10 cellular contexts compared by ENCODE assay signal in the genomic region with DNA sequence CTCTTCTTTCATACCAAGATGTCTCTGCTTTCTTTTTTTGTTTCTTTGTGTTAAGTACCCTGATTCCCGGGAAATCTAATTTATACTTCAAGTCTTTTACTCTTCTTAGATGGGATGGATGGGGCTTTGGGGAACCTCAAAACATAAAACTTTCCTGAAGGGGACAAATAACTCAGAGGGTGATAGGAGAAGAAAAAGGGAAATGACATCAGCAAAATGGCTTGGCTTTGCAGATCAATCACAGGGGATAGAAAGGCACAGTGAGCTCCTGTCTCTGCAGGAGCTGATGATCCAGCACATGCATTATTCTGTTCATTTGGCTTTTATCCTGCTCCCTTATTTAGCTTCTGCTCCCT. TPM values are rescaled to one million over a fixed set of nuclear protein-coding genes. Genes with fewer than 3 reads are reported as not detected.
DNase-seq lines count a peak whose midpoint lies in the region; ATAC-seq, FAIRE-seq and TF ChIP-seq lines count a peak whose summit lies in the region.
"Had no signal": no experiment of that assay in that cellular context is flagged by ENCODE, and none has a peak within 500 bp of the region (broad histone marks: within the 10 kb centered on the region; RNA-seq: fewer than 3 reads in every experiment).

No MANE protein-coding gene starts in this region.

- peak overlapping the region; percentile 99 for H3K27ac Mint-ChIP-seq in neural crest cell (ENCODE audit: unreplicated experiment)

- no peaks in the 10 kb centered on the region for H3K27me3 ChIP-seq in IMR-90 (ENCODE audit: control insufficient read depth, insufficient read depth, low read length)

- H3K4me3 ChIP-seq in IMR-90 (ENCODE audit: insufficient read depth, low read depth, low read length) = no peak overlapping the region

- in situ Hi-C loops in IMR-90 (cut with MboI; ENCODE audit: low sequenced_read_pairs) = no loop called here

- no peak overlapping the region for H2BK5ac ChIP-seq in IMR-90 (ENCODE audit: low read depth, low read length, poor library complexity, severe bottlenecking)

- no TSS peak for BruUV-seq in IMR-90 (replicated peaks; lab: Mats Ljungman, UMichigan)

- TF ChIP-seq POLR2A in IMR-90 (IDR thresholded peaks at IDR 0.05; ENCODE audit: low read depth, low read length) (no peak), H54 (IDR thresholded peaks at IDR 0.05; ENCODE audit: low read depth, low read length) (no peak)

- peak overlapping the region; percentile 64 for H3K4me2 ChIP-seq in IMR-90 (ENCODE audit: low read depth, low read length)

- H3K18ac ChIP-seq in IMR-90 (ENCODE audit: low read depth, low read length) = no peak overlapping the region

- no peaks in the 10 kb centered on the region for H4K20me1 ChIP-seq in IMR-90 (ENCODE audit: insufficient read depth, low read length)

- peak overlapping the region; percentile 17 for H2AK9ac ChIP-seq in IMR-90 (replicated peaks; ENCODE audit: low read depth, low read length, poor library complexity)

- no peaks in the 10 kb centered on the region for H3K9me3 ChIP-seq in IMR-90 (ENCODE audit: control insufficient read depth, insufficient read depth, low read length)

- no peaks in the 10 kb centered on the region for H3K36me3 ChIP-seq in IMR-90 (ENCODE audit: control insufficient read depth, insufficient read depth, low read length)

- H4K8ac ChIP-seq in IMR-90 (ENCODE audit: low read depth in 2 of 2, low read length in 2 of 2) = peak overlapping the region in 1 of 2 experiments; percentile 84; a peak in 2 of 4 replicates

- H3K27ac ChIP-seq in C4-2B (no peak overlapping the region), IMR-90 (ENCODE audit: insufficient read depth, low read length) (no peak overlapping the region), caudate nucleus (ENCODE audit: low read depth, low read length) (peak overlapping the region; percentile 68)

- H3K27me3 Mint-ChIP-seq in neural crest cell (ENCODE audit: low read depth) = no peaks in the 10 kb centered on the region

- no peaks in the 10 kb centered on the region for H3K9me3 Mint-ChIP-seq in neural crest cell

- H2BK120ac ChIP-seq in IMR-90 (ENCODE audit: low read depth, low read length) = peak overlapping the region; percentile 57; the same call in 1 of the 2 replicates

- CTCF ChIA-PET in IMR-90 (lab: Yijun Ruan, JAX) = interaction anchor here (0.5 to 2.2 kb wide), 11 partner anchors 11 to 315 kb away, joined by 3 to 31 read pairs (median 4); a partner anchor contains a TSS

- ATAC-seq in IMR-90 (ENCODE audit: low read depth) (no peak; the same call in 1 of the 2 replicates), GM19023 (IDR thresholded peaks at IDR 0.05; ENCODE audit: unreplicated experiment) (no peak), GM21825 (IDR thresholded peaks at IDR 0.05; ENCODE audit: unreplicated experiment) (no peak)

- FAIRE-seq in H54 (lab: Jason Lieb, UNC) = no peak
- FAIRE-seq: small intestine had no signal

- peak overlapping the region; percentile 83 for H2AFZ ChIP-seq in IMR-90 (replicated peaks; ENCODE audit: low read length, poor library complexity)

- peak overlapping the region; percentile 31; the same call in 1 of the 2 replicates for H3K9ac ChIP-seq in IMR-90 (ENCODE audit: low read depth, low read length)

- no CpG with 5 or more reads among the region's 1 CpG for WGBS in IMR-90 (ENCODE audit: extremely low coverage in 2 of 2, insufficient read length in 1 of 2), 2 experiments

- no peak overlapping the region; the same call in 1 of the 2 replicates for H2AK5ac ChIP-seq in IMR-90 (ENCODE audit: low read depth, low read length)

- H2BK20ac ChIP-seq in IMR-90 (ENCODE audit: low read depth, low read length) = peak overlapping the region; percentile 41; the same call in 1 of the 2 replicates

- intact Hi-C loops in IMR-90 (cut with micrococcal nuclease) = loop anchor here (1.0 to 5.0 kb wide), 2 partner anchors 25 to 306 kb away; no protein-coding TSS in a partner anchor

- H2BK15ac ChIP-seq in IMR-90 (ENCODE audit: low read depth, low read length) = no peak overlapping the region; the same call in 2 of the 3 replicates

- TF ChIP-seq CTCF in C4-2B (conservative IDR thresholded peaks at IDR 0.05) (peak; percentile 58), IMR-90 (conservative IDR thresholded peaks at IDR 0.05; ENCODE audit: low read depth, low read length) (no peak), neural crest cell (conservative IDR thresholded peaks at IDR 0.05) (no peak)

- H3K56ac ChIP-seq in IMR-90 (ENCODE audit: extremely low read depth, insufficient read depth, low read length) = no peak overlapping the region

- no peak for DNase-seq in IMR-90
- DNase-seq in caudate nucleus (lab: John Stamatoyannopoulos, UW) = no peak
- no peak for DNase-seq in neural crest cell (ENCODE audit: low read depth, low spot score)
- DNase-seq in putamen (ENCODE audit: low spot score) = no peak
- no peak for DNase-seq in H54 (ENCODE audit: insufficient read length, low spot score)
- DNase-seq: SIG-M5 had no signal

- peak overlapping the region; percentile 92 for H3K4me3 Mint-ChIP-seq in neural crest cell

- POLR2A ChIA-PET in IMR-90 (lab: Charles Lee; ENCODE audit: unreplicated experiment) = interaction anchor here (1.0 to 1.2 kb wide), 2 partner anchors 16 to 260 kb away, joined by 5 to 6 read pairs; a partner anchor contains a TSS

- no peak for TF ChIP-seq RAD21 in IMR-90 (IDR thresholded peaks at IDR 0.05; ENCODE audit: low read length)

- H3K4me1 ChIP-seq in IMR-90 (ENCODE audit: control insufficient read depth, insufficient read depth, low read length) = peaks cover 24% of the 10 kb centered on the region

- peaks cover 3% of the 10 kb centered on the region; the same call in 1 of the 2 replicates for H3K9me1 ChIP-seq in IMR-90 (ENCODE audit: insufficient read depth, low read length)

- dilution Hi-C loops in IMR-90 (cut with HindIII; ENCODE audit: low sequenced_read_pairs, unreplicated experiment) = no loop called here

- peak overlapping the region; percentile 79 for H3K4ac ChIP-seq in IMR-90 (ENCODE audit: low read depth, low read length)

- H3K14ac ChIP-seq in IMR-90 (replicated peaks; ENCODE audit: low read depth, low read length) = peak overlapping the region; percentile 72; the same call in 1 of the 2 replicates

- peak overlapping the region; percentile 60 for H3K23ac ChIP-seq in IMR-90 (ENCODE audit: low read depth, low read length)

- H3K79me1 ChIP-seq in IMR-90 (ENCODE audit: low read depth in 1 of 2, low read length in 2 of 2) = no peaks in the 10 kb centered on the region

- no peaks in the 10 kb centered on the region for H3K36me3 Mint-ChIP-seq in neural crest cell (ENCODE audit: low read depth)

- H4K91ac ChIP-seq in IMR-90 (ENCODE audit: insufficient read depth, low read depth, low read length) = no peak overlapping the region

- peaks cover 57% of the 10 kb centered on the region for H3K4me1 Mint-ChIP-seq in neural crest cell

- H4K5ac ChIP-seq in IMR-90 (ENCODE audit: low read depth, low read length) = no peak overlapping the region

TF ChIP-seq in IMR-90, 13 proteins besides CTCF, POLR2A, EP300 and RAD21:
- TF ChIP-seq MXI1 (IDR thresholded peaks at IDR 0.05; ENCODE audit: borderline replicate concordance, low read depth, low read length) (no peak), CHD1 (IDR thresholded peaks at IDR 0.05; ENCODE audit: low read depth, low read length) (no peak), MAZ (IDR thresholded peaks at IDR 0.05; ENCODE audit: borderline replicate concordance, low read depth, low read length) (no peak), CEBPB (IDR thresholded peaks at IDR 0.05; ENCODE audit: low read depth, low read length) (no peak), BHLHE40 (IDR thresholded peaks at IDR 0.05; ENCODE audit: low read depth, low read length) (no peak), NFE2L2 (IDR thresholded peaks at IDR 0.05; ENCODE audit: low read depth, low read length) (no peak), SMC3 (IDR thresholded peaks at IDR 0.05; ENCODE audit: low read depth, low read length) (no peak), MAFK (IDR thresholded peaks at IDR 0.05; ENCODE audit: low read depth, low read length) (no peak), RCOR1 (IDR thresholded peaks at IDR 0.05; ENCODE audit: insufficient replicate concordance, low read length) (no peak), RFX5 (IDR thresholded peaks at IDR 0.05; ENCODE audit: low read depth, low read length) (no peak)

RNA-seq across cellular contexts. Expression of a gene that starts 1.4 kb away (rescaled TPM):
- not detected in 2 replicates for total RNA-seq in IMR-90 (2012; rRNA removed)
- not detected in 2 replicates for polyA plus RNA-seq in IMR-90 (2012; rRNA removed)
- polyA plus RNA-seq in IMR-90 (2012; cell fraction: cytosol; rRNA removed) = 0.02 TPM in 1 of 2 replicates, not detected in the other
- polyA plus RNA-seq in IMR-90 (2012; cell fraction: nucleus; rRNA removed; ENCODE audit: low replicate concordance) = 0.04 and 0.10 TPM in 2 replicates
- 28.9 and 31.9 TPM in 2 replicates for total RNA-seq in neural crest cell

RNA-seq across cellular contexts. Expression of a gene that starts 12.6 kb away (rescaled TPM):
- total RNA-seq in IMR-90 (2012; rRNA removed) (61.9 and 62.0 TPM in 2 replicates), neural crest cell (142 and 145 TPM in 2 replicates)
- polyA plus RNA-seq in IMR-90 (2012; rRNA removed) = 92.1 and 94.2 TPM in 2 replicates
- 83.6 and 113 TPM in 2 replicates for polyA plus RNA-seq in IMR-90 (2012; cell fraction: cytosol; rRNA removed)
- 78.3 and 108 TPM in 2 replicates for polyA plus RNA-seq in IMR-90 (2012; cell fraction: nucleus; rRNA removed; ENCODE audit: low replicate concordance)

RNA-seq across cellular contexts. Expression of a gene that starts 16.4 kb away (rescaled TPM):
- total RNA-seq in IMR-90 (2012; rRNA removed) (30.3 and 33.5 TPM in 2 replicates), neural crest cell (15.0 and 16.1 TPM in 2 replicates)
- 39.6 and 44.2 TPM in 2 replicates for polyA plus RNA-seq in IMR-90 (2012; rRNA removed)
- 19.7 and 26.8 TPM in 2 replicates for polyA plus RNA-seq in IMR-90 (2012; cell fraction: cytosol; rRNA removed)
- polyA plus RNA-seq in IMR-90 (2012; cell fraction: nucleus; rRNA removed; ENCODE audit: low replicate concordance) = 2.4 and 30.1 TPM in 2 replicates

RNA-seq across cellular contexts. Expression of a gene that starts 20.3 kb away (rescaled TPM):
- total RNA-seq in IMR-90 (2012; rRNA removed) (5.9 and 30.0 TPM in 2 replicates), neural crest cell (110 and 114 TPM in 2 replicates)
- 11.9 and 18.4 TPM in 2 replicates for polyA plus RNA-seq in IMR-90 (2012; rRNA removed)
- polyA plus RNA-seq in IMR-90 (2012; cell fraction: cytosol; rRNA removed) = 0.91 and 1.6 TPM in 2 replicates
- polyA plus RNA-seq in IMR-90 (2012; cell fraction: nucleus; rRNA removed; ENCODE audit: low replicate concordance) = 0.23 and 1.6 TPM in 2 replicates

RNA-seq across cellular contexts. Expression of a gene that starts 26.2 kb away (rescaled TPM):
- 13.9 and 18.1 TPM in 2 replicates for total RNA-seq in IMR-90 (2012; rRNA removed)
- 15.5 and 16.5 TPM in 2 replicates for polyA plus RNA-seq in IMR-90 (2012; rRNA removed)
- 6.7 and 7.0 TPM in 2 replicates for polyA plus RNA-seq in IMR-90 (2012; cell fraction: cytosol; rRNA removed)
- polyA plus RNA-seq in IMR-90 (2012; cell fraction: nucleus; rRNA removed; ENCODE audit: low replicate concordance) = 16.7 and 41.5 TPM in 2 replicates
- 3.7 and 5.0 TPM in 2 replicates for total RNA-seq in neural crest cell

Comparison
In these comparisons a context has a peak if more than half of its experiments do, and no peak if none do; other contexts are left out.
1. RNA of a gene that starts 1.4 kb away (total RNA-seq): 28.9 to 31.9 TPM in neural crest cell; not detected in IMR-90; every median in the first group is over 10 times any median in the second.